In genomic region chr17:18224428-18225120, GRCh38 we compare ENCODE assay signal across 8 cellular contexts. TPM values are rescaled to one million over a fixed set of nuclear protein-coding genes. Genes with fewer than 3 reads are reported as not detected.
DNase-seq lines count a peak whose midpoint lies in the region; TF ChIP-seq lines count a peak whose summit lies in the region.

No MANE protein-coding gene starts in this region.

- H3K9me3 Mint-ChIP-seq in activated T-helper 1 cell treated with anti-CD3 and anti-CD28 coated beads, Interleukin-12 subunit alpha, Interleukin-12 subunit beta, Interleukin-2, Interleukin-4 antibody, amounts not matched to agents 30 ng/mL and 10 ng/mL and 1 ng/mL, durations not matched to agents 14 hours and 24 hours and 36 hours, result no peaks in the 10 kb centered on the region

- H3K4me3 ChIP-seq in HL-60 (replicated peaks; ENCODE audit: insufficient read depth, low read length) (peak overlapping the region; percentile 23; the same call in 1 of the 2 replicates), smooth muscle cell (peak overlapping the region; percentile 28)

- H3K27ac ChIP-seq in HL-60 (replicated peaks) (no peak overlapping the region), smooth muscle cell (ENCODE audit: low read depth) (peak overlapping the region; percentile 84)

- H3K36me3 ChIP-seq in smooth muscle cell (ENCODE audit: low read depth), result no peaks in the 10 kb centered on the region

- intact Hi-C loops in activated T-helper 1 cell treated with anti-CD3 and anti-CD28 coated beads, Interleukin-12 subunit alpha, Interleukin-12 subunit beta, Interleukin-2, Interleukin-4 antibody, amounts not matched to agents 30 ng/mL and 10 ng/mL and 1 ng/mL, durations not matched to agents 14 hours and 24 hours and 36 hours (cut with micrococcal nuclease), result loop anchor here (1.0 to 5.0 kb wide), 7 partner anchors 36 to 186 kb away; partner anchors contain the start of genes ALKBH5, ATPAF2, DRG2 and GID4

- peak overlapping the region; percentile 80 for H2AFZ ChIP-seq in smooth muscle cell (ENCODE audit: low read depth)

- TF ChIP-seq CTCF in HL-60 (IDR thresholded peaks at IDR 0.05; ENCODE audit: insufficient read depth, low read length), result no peak
- no peak for TF ChIP-seq CTCF in smooth muscle cell (IDR thresholded peaks at IDR 0.05; ENCODE audit: borderline replicate concordance, insufficient read depth, poor library complexity, severe bottlenecking)

- H3K4me3 Mint-ChIP-seq in activated T-helper 1 cell treated with anti-CD3 and anti-CD28 coated beads, Interleukin-12 subunit alpha, Interleukin-12 subunit beta, Interleukin-2, Interleukin-4 antibody, amounts not matched to agents 30 ng/mL and 10 ng/mL and 1 ng/mL, durations not matched to agents 14 hours and 24 hours and 36 hours, result peak overlapping the region; percentile 70

- H3K4me2 ChIP-seq in smooth muscle cell, result peak overlapping the region; percentile 79

- DNase-seq in HL-60 (ENCODE audit: low read depth in 1 of 2, low spot score in 1 of 2) (no peak), hepatic stellate cell (ENCODE audit: low spot score) (peak; percentile 51), smooth muscle cell (lab: John Stamatoyannopoulos, UW; ENCODE audit: unreplicated experiment) (peak; percentile 35), SHP77 (lab: John Stamatoyannopoulos, UW) (no peak), NCI-H524 treated with DMSO at 0.1 percent for 48 hours (lab: John Stamatoyannopoulos, UW) (no peak), hippocampal formation (lab: John Stamatoyannopoulos, UW) (no peak)
- no peak for DNase-seq in activated T-helper 1 cell treated with anti-CD3 and anti-CD28 coated beads, Interleukin-12 subunit alpha, Interleukin-12 subunit beta, Interleukin-2, Interleukin-4 antibody, amounts not matched to agents 30 ng/mL and 10 ng/mL and 1 ng/mL, durations not matched to agents 14 hours and 24 hours and 36 hours (ENCODE audit: low spot score)
- no peak for DNase-seq in central memory CD4-positive, alpha-beta T cell

- WGBS in smooth muscle cell (ENCODE audit: low lambda C conversion rate), result 4% methylated on average over 21 of the region's 21 CpGs

- peaks cover 2% of the 10 kb centered on the region for H3K27me3 Mint-ChIP-seq in activated T-helper 1 cell treated with anti-CD3 and anti-CD28 coated beads, Interleukin-12 subunit alpha, Interleukin-12 subunit beta, Interleukin-2, Interleukin-4 antibody, amounts not matched to agents 30 ng/mL and 10 ng/mL and 1 ng/mL, durations not matched to agents 14 hours and 24 hours and 36 hours (ENCODE audit: insufficient read depth)

- H3K9ac ChIP-seq in smooth muscle cell (ENCODE audit: low read depth), result peak overlapping the region; percentile 36

- H4K20me1 ChIP-seq in smooth muscle cell (ENCODE audit: low read depth), result peaks cover 33% of the 10 kb centered on the region

- H3K27ac Mint-ChIP-seq in activated T-helper 1 cell treated with anti-CD3 and anti-CD28 coated beads, Interleukin-12 subunit alpha, Interleukin-12 subunit beta, Interleukin-2, Interleukin-4 antibody, amounts not matched to agents 30 ng/mL and 10 ng/mL and 1 ng/mL, durations not matched to agents 14 hours and 24 hours and 36 hours, result peak overlapping the region; percentile 48

- H3K27me3 ChIP-seq in HL-60 (ENCODE audit: insufficient read depth, poor library complexity, severe bottlenecking), result no peaks in the 10 kb centered on the region
- H3K27me3 ChIP-seq in smooth muscle cell (ENCODE audit: low read depth), result no peaks in the 10 kb centered on the region

- H3K36me3 Mint-ChIP-seq in activated T-helper 1 cell treated with anti-CD3 and anti-CD28 coated beads, Interleukin-12 subunit alpha, Interleukin-12 subunit beta, Interleukin-2, Interleukin-4 antibody, amounts not matched to agents 30 ng/mL and 10 ng/mL and 1 ng/mL, durations not matched to agents 14 hours and 24 hours and 36 hours (ENCODE audit: low read depth), result no peaks in the 10 kb centered on the region

- H3F3A ChIP-seq in smooth muscle cell (ENCODE audit: low read depth), result no peaks in the 10 kb centered on the region

- peaks cover 23% of the 10 kb centered on the region for H3K4me1 ChIP-seq in smooth muscle cell (ENCODE audit: low read depth)

- H3K4me1 Mint-ChIP-seq in activated T-helper 1 cell treated with anti-CD3 and anti-CD28 coated beads, Interleukin-12 subunit alpha, Interleukin-12 subunit beta, Interleukin-2, Interleukin-4 antibody, amounts not matched to agents 30 ng/mL and 10 ng/mL and 1 ng/mL, durations not matched to agents 14 hours and 24 hours and 36 hours (ENCODE audit: low read depth), result peaks cover 20% of the 10 kb centered on the region

- H3K79me2 ChIP-seq in smooth muscle cell (ENCODE audit: low read depth), result peaks cover 39% of the 10 kb centered on the region

- no peaks in the 10 kb centered on the region for H3K9me3 ChIP-seq in smooth muscle cell (replicated peaks; ENCODE audit: low read depth)

RNA-seq across cellular contexts. Expression of gene LLGL1, which starts 0.9 kb away (rescaled TPM):
- total RNA-seq in activated T-helper 1 cell treated with anti-CD3 and anti-CD28 coated beads, Interleukin-12 subunit alpha, Interleukin-12 subunit beta, Interleukin-2, Interleukin-4 antibody, amounts not matched to agents 30 ng/mL and 10 ng/mL and 1 ng/mL, durations not matched to agents 14 hours and 24 hours and 36 hours, result 22.6 and 23.4 TPM in 2 replicates
- total RNA-seq in smooth muscle cell, result 37.3 and 37.7 TPM in 2 replicates
- 6.7 and 8.5 TPM in 2 replicates for polyA plus RNA-seq in smooth muscle cell

RNA-seq across cellular contexts. Expression of gene FLII, which starts 34.0 kb away (rescaled TPM):
- 268 and 275 TPM in 2 replicates for total RNA-seq in activated T-helper 1 cell treated with anti-CD3 and anti-CD28 coated beads, Interleukin-12 subunit alpha, Interleukin-12 subunit beta, Interleukin-2, Interleukin-4 antibody, amounts not matched to agents 30 ng/mL and 10 ng/mL and 1 ng/mL, durations not matched to agents 14 hours and 24 hours and 36 hours
- 132 and 149 TPM in 2 replicates for total RNA-seq in smooth muscle cell
- polyA plus RNA-seq in smooth muscle cell, result 188 and 210 TPM in 2 replicates

RNA-seq across cellular contexts. Expression of gene MIEF2, which starts 35.9 kb away (rescaled TPM):
- 5.8 and 7.0 TPM in 2 replicates for total RNA-seq in activated T-helper 1 cell treated with anti-CD3 and anti-CD28 coated beads, Interleukin-12 subunit alpha, Interleukin-12 subunit beta, Interleukin-2, Interleukin-4 antibody, amounts not matched to agents 30 ng/mL and 10 ng/mL and 1 ng/mL, durations not matched to agents 14 hours and 24 hours and 36 hours
- total RNA-seq in smooth muscle cell, result 10.4 and 12.0 TPM in 2 replicates
- polyA plus RNA-seq in smooth muscle cell, result 13.5 and 14.3 TPM in 2 replicates

RNA-seq across cellular contexts. Expression of gene ALKBH5, which starts 40.9 kb away (rescaled TPM):
- total RNA-seq in activated T-helper 1 cell treated with anti-CD3 and anti-CD28 coated beads, Interleukin-12 subunit alpha, Interleukin-12 subunit beta, Interleukin-2, Interleukin-4 antibody, amounts not matched to agents 30 ng/mL and 10 ng/mL and 1 ng/mL, durations not matched to agents 14 hours and 24 hours and 36 hours, result 127 and 128 TPM in 2 replicates
- total RNA-seq in smooth muscle cell, result 93.1 and 97.9 TPM in 2 replicates
- 114 and 119 TPM in 2 replicates for polyA plus RNA-seq in smooth muscle cell

Comparison
In these comparisons a context has a peak if more than half of its experiments do, and no peak if none do; other contexts are left out.
1. DNase-seq: peak in hepatic stellate cell (single experiment) and smooth muscle cell (single experiment); none in HL-60 (0 of 2), activated T-helper 1 cell treated with anti-CD3 and anti-CD28 coated beads, Interleukin-12 subunit alpha, Interleukin-12 subunit beta, Interleukin-2, Interleukin-4 antibody, amounts not matched to agents 30 ng/mL and 10 ng/mL and 1 ng/mL, durations not matched to agents 14 hours and 24 hours and 36 hours (single experiment), central memory CD4-positive, alpha-beta T cell (single experiment), SHP77 (0 of 2), NCI-H524 treated with DMSO at 0.1 percent for 48 hours (single experiment) and hippocampal formation (0 of 2).